1 cellular context compared by ENCODE assay signal in genomic region chr2:45591073-45591472, GRCh38.
TF ChIP-seq lines count a peak whose summit lies in the region.

No MANE protein-coding gene starts in this region.

TF ChIP-seq in K562, 482 proteins besides CTCF, POLR2A, EP300 and RAD21 (continued from another document):
- TF ChIP-seq MAFK (IDR thresholded peaks at IDR 0.05; ENCODE audit: low read length) (peak; percentile 54; the same call in 1 of the 2 replicates), BHLHE40 (IDR thresholded peaks at IDR 0.05; ENCODE audit: low read length) (no peak), NFE2 (IDR thresholded peaks at IDR 0.05; ENCODE audit: low read depth) (peak; percentile 84), MAFG (tag; conservative IDR thresholded peaks at IDR 0.05) (peak; percentile 68), ZNF512 (tag; IDR thresholded peaks at IDR 0.05) (no peak), CBFA2T3 (IDR thresholded peaks at IDR 0.05) (peak; percentile 54; the same call in 1 of the 2 replicates)
